ENCODE assay signal across 1 cellular context in the genomic region with DNA sequence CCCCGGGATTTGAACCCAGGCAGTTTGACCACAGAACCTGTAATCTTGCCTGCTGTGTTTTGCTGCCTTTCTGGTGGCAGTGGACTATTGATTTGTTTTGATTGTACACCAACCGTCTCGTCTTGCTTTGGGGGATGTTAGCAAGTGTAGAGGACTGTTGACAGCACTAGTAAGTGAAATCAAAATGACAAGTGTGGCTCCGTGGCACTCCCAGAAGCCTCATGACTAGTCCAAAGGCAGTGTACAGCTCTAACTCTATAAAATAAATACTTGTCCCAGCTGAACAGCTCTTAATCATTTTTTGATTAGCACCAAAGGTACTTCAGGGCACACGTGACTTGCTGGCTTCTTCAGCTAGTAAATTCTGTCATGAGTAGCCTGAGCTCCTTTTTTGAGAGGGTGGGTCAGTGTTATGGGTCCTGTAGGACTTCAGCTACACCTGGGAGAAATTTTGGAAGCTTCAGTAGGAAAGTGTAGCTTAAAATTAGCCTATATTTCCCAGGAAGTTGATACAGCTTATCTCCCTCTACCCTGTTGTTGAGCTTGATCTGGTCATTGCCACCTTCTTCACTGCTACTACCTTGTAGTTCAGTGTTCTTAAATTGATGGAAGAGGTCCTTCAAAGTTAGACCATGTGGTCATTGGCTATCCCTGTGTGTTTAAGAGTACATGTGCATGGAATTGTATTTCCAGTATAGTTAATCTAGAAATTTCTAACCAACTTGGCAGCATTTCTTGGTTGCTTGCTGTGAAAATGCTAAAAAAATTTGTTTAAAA.
TF ChIP-seq lines count a peak whose summit lies in the region.

No MANE protein-coding gene starts in this region.

TF ChIP-seq in WTC11, 78 proteins besides CTCF, POLR2A, EP300 and RAD21 (continued from another document):
- TF ChIP-seq ZNF416 (CRISPR knock-in tag; IDR thresholded peaks at IDR 0.05) (no peak), ELF4 (CRISPR knock-in tag; IDR thresholded peaks at IDR 0.05; ENCODE audit: low read depth) (no peak), KAT7 (CRISPR knock-in tag; IDR thresholded peaks at IDR 0.05; ENCODE audit: borderline replicate concordance) (no peak)
- TF ChIP-seq, protein P1, sequence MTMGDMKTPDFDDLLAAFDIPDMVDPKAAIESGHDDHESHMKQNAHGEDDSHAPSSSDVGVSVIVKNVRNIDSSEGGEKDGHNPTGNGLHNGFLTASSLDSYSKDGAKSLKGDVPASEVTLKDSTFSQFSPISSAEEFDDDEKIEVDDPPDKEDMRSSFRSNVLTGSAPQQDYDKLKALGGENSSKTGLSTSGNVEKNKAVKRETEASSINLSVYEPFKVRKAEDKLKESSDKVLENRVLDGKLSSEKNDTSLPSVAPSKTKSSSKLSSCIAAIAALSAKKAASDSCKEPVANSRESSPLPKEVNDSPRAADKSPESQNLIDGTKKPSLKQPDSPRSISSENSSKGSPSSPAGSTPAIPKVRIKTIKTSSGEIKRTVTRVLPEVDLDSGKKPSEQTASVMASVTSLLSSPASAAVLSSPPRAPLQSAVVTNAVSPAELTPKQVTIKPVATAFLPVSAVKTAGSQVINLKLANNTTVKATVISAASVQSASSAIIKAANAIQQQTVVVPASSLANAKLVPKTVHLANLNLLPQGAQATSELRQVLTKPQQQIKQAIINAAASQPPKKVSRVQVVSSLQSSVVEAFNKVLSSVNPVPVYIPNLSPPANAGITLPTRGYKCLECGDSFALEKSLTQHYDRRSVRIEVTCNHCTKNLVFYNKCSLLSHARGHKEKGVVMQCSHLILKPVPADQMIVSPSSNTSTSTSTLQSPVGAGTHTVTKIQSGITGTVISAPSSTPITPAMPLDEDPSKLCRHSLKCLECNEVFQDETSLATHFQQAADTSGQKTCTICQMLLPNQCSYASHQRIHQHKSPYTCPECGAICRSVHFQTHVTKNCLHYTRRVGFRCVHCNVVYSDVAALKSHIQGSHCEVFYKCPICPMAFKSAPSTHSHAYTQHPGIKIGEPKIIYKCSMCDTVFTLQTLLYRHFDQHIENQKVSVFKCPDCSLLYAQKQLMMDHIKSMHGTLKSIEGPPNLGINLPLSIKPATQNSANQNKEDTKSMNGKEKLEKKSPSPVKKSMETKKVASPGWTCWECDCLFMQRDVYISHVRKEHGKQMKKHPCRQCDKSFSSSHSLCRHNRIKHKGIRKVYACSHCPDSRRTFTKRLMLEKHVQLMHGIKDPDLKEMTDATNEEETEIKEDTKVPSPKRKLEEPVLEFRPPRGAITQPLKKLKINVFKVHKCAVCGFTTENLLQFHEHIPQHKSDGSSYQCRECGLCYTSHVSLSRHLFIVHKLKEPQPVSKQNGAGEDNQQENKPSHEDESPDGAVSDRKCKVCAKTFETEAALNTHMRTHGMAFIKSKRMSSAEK (CRISPR knock-in tag; IDR thresholded peaks at IDR 0.05; ENCODE audit: borderline replicate concordance), result no peak
- TF ChIP-seq, protein P2, sequence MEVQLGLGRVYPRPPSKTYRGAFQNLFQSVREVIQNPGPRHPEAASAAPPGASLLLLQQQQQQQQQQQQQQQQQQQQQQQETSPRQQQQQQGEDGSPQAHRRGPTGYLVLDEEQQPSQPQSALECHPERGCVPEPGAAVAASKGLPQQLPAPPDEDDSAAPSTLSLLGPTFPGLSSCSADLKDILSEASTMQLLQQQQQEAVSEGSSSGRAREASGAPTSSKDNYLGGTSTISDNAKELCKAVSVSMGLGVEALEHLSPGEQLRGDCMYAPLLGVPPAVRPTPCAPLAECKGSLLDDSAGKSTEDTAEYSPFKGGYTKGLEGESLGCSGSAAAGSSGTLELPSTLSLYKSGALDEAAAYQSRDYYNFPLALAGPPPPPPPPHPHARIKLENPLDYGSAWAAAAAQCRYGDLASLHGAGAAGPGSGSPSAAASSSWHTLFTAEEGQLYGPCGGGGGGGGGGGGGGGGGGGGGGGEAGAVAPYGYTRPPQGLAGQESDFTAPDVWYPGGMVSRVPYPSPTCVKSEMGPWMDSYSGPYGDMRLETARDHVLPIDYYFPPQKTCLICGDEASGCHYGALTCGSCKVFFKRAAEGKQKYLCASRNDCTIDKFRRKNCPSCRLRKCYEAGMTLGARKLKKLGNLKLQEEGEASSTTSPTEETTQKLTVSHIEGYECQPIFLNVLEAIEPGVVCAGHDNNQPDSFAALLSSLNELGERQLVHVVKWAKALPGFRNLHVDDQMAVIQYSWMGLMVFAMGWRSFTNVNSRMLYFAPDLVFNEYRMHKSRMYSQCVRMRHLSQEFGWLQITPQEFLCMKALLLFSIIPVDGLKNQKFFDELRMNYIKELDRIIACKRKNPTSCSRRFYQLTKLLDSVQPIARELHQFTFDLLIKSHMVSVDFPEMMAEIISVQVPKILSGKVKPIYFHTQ (CRISPR knock-in tag; IDR thresholded peaks at IDR 0.05), result no peak
- TF ChIP-seq, protein P3, sequence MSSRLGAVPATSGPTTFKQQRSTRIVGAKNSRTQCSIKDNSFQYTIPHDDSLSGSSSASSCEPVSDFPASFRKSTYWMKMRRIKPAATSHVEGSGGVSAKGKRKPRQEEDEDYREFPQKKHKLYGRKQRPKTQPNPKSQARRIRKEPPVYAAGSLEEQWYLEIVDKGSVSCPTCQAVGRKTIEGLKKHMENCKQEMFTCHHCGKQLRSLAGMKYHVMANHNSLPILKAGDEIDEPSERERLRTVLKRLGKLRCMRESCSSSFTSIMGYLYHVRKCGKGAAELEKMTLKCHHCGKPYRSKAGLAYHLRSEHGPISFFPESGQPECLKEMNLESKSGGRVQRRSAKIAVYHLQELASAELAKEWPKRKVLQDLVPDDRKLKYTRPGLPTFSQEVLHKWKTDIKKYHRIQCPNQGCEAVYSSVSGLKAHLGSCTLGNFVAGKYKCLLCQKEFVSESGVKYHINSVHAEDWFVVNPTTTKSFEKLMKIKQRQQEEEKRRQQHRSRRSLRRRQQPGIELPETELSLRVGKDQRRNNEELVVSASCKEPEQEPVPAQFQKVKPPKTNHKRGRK (CRISPR knock-in tag; IDR thresholded peaks at IDR 0.05; ENCODE audit: borderline replicate concordance), result no peak
